22 cellular contexts compared by ENCODE assay signal in genomic region chr9:76213751-76214150, GRCh38.
"Had no signal": no experiment of that assay in that cellular context is flagged by ENCODE, and none has a peak within 500 bp of the region (broad histone marks: within the 10 kb centered on the region; RNA-seq: fewer than 3 reads in every experiment).

No MANE protein-coding gene starts in this region.

- H3K4me3 Mint-ChIP-seq: activated CD4-positive, alpha-beta T cell treated with anti-CD3 and anti-CD28 coated beads for 36 hours; activated naive CD4-positive, alpha-beta T cell treated with anti-CD3 and anti-CD28 coated beads for 36 hours; activated naive CD8-positive, alpha-beta T cell treated with anti-CD3 and anti-CD28 coated beads for 36 hours; nephron; stimulated activated effector memory CD8-positive, alpha-beta T cell treated with anti-CD3 and anti-CD28 coated beads, Interleukin-12 subunit alpha, Interleukin-12 subunit beta, amount 100 ng/mL, for 72 hours; stimulated activated naive CD8-positive, alpha-beta T cell treated with anti-CD3 and anti-CD28 coated beads, Interleukin-15, amount 100 ng/mL, for 72 hours; T-helper 2 cell treated with Interferon-gamma antibody and Interleukin-4, amounts not matched to agents 5 μg/mL and 100 μg/mL, for 36 hours had no signal

- DNase-seq: activated CD4-positive, alpha-beta T cell treated with anti-CD3 and anti-CD28 coated beads for 36 hours; activated CD4-positive, CD25-positive, alpha-beta regulatory T cell; activated effector memory CD4-positive, alpha-beta T cell treated with Interleukin-2 at 50 U/mL for 16 hours; activated naive CD4-positive, alpha-beta T cell treated with anti-CD3 and anti-CD28 coated beads for 36 hours; activated naive CD8-positive, alpha-beta T cell treated with anti-CD3 and anti-CD28 coated beads for 36 hours; activated T-cell treated with anti-CD3 and anti-CD28 coated beads for 4 hours; dermis blood vessel endothelial cell; effector CD4-positive, alpha-beta T cell; islet precursor cell; left colon; mammary epithelial cell; retina; stimulated activated CD4-positive, alpha-beta T cell treated with anti-CD3 and anti-CD28 coated beads, Interleukin-12 subunit alpha, Interleukin-12 subunit beta, amount 100 ng/mL, for 4 hours; stimulated activated CD4-positive, alpha-beta T cell treated with anti-CD3 and anti-CD28 coated beads, Interleukin-4, amount 100 ng/mL, for 1 hour; stimulated activated naive CD8-positive, alpha-beta T cell treated with anti-CD3 and anti-CD28 coated beads, Interleukin-15, amount 100 ng/mL, for 72 hours; substantia nigra; upper lobe of left lung had no signal

- H3K36me3 Mint-ChIP-seq: activated naive CD8-positive, alpha-beta T cell treated with anti-CD3 and anti-CD28 coated beads for 36 hours; stimulated activated effector memory CD8-positive, alpha-beta T cell treated with anti-CD3 and anti-CD28 coated beads, Interleukin-12 subunit alpha, Interleukin-12 subunit beta, amount 100 ng/mL, for 72 hours had no signal

- H3K4me1 Mint-ChIP-seq: activated CD4-positive, alpha-beta T cell treated with anti-CD3 and anti-CD28 coated beads for 36 hours; activated naive CD8-positive, alpha-beta T cell treated with anti-CD3 and anti-CD28 coated beads for 36 hours; stimulated activated effector memory CD8-positive, alpha-beta T cell treated with anti-CD3 and anti-CD28 coated beads, Interleukin-12 subunit alpha, Interleukin-12 subunit beta, amount 100 ng/mL, for 72 hours; stimulated activated naive CD8-positive, alpha-beta T cell treated with anti-CD3 and anti-CD28 coated beads, Interleukin-15, amount 100 ng/mL, for 72 hours had no signal

- ATAC-seq: activated CD4-positive, alpha-beta T cell treated with anti-CD3 and anti-CD28 coated beads for 36 hours; left colon; sciatic nerve; stimulated activated effector memory CD8-positive, alpha-beta T cell treated with anti-CD3 and anti-CD28 coated beads, Interleukin-12 subunit alpha, Interleukin-12 subunit beta, amount 100 ng/mL, for 72 hours; stimulated activated naive CD8-positive, alpha-beta T cell treated with anti-CD3 and anti-CD28 coated beads, Interleukin-15, amount 100 ng/mL, for 72 hours had no signal

- H3K9me3 Mint-ChIP-seq: activated naive CD4-positive, alpha-beta T cell treated with anti-CD3 and anti-CD28 coated beads for 36 hours; activated naive CD8-positive, alpha-beta T cell treated with anti-CD3 and anti-CD28 coated beads for 36 hours; nephron; stimulated activated effector memory CD8-positive, alpha-beta T cell treated with anti-CD3 and anti-CD28 coated beads, Interleukin-12 subunit alpha, Interleukin-12 subunit beta, amount 100 ng/mL, for 72 hours; stimulated activated naive CD8-positive, alpha-beta T cell treated with anti-CD3 and anti-CD28 coated beads, Interleukin-15, amount 100 ng/mL, for 72 hours; T-helper 2 cell treated with Interferon-gamma antibody and Interleukin-4, amounts not matched to agents 5 μg/mL and 100 μg/mL, for 36 hours had no signal

- H3K27ac Mint-ChIP-seq: activated CD4-positive, alpha-beta T cell treated with anti-CD3 and anti-CD28 coated beads for 36 hours; activated naive CD4-positive, alpha-beta T cell treated with anti-CD3 and anti-CD28 coated beads for 36 hours; activated naive CD8-positive, alpha-beta T cell treated with anti-CD3 and anti-CD28 coated beads for 36 hours; nephron; progenitor cell of endocrine pancreas; stimulated activated effector memory CD8-positive, alpha-beta T cell treated with anti-CD3 and anti-CD28 coated beads, Interleukin-12 subunit alpha, Interleukin-12 subunit beta, amount 100 ng/mL, for 72 hours; stimulated activated naive CD8-positive, alpha-beta T cell treated with anti-CD3 and anti-CD28 coated beads, Interleukin-15, amount 100 ng/mL, for 72 hours; T-helper 2 cell treated with Interferon-gamma antibody and Interleukin-4, amounts not matched to agents 5 μg/mL and 100 μg/mL, for 36 hours had no signal

- H3K27me3 Mint-ChIP-seq: activated naive CD8-positive, alpha-beta T cell treated with anti-CD3 and anti-CD28 coated beads for 36 hours had no signal
